In the genomic region with DNA sequence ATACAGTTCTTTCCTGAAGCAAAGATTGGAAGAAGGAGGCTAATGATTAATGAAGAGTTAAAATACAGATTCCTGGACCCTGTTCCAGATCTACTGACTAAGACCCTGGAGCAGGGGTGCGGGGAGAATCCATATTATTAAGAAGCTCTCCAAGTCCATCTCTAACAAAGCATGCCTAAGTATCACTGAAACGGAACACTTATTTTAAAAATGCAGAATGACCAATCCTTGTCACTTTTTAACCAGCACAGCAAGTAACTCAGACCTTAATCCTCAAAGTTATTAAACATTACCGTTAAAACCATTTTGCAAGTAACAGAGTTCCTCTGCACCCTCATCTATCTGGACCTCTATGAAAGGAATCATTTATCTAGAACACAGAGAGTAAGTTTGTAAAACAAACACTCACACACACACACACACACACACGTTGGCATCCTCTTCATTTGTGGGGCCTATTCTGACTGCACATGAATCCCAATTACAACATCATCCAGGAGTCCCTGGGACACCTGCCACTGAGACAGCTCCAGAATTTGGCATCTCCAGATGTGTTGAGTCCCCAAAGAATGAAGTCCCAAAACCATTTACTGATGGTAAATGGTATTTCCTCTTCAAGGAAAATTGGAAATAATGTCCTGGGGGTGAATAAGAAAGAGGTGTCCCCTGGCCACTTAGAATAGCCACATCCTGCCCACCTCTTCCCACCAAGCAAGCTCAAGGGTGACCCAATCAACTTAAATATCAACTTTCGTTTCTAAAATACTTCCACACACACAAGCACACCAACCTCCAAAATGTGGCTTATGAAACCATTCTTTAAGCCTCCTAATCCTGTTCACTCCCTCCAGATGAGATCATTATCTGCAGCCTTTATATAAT, we compare ENCODE assay signal across 1 cellular context.
TF ChIP-seq lines count a peak whose summit lies in the region.

No MANE protein-coding gene starts in this region.

TF ChIP-seq in HepG2, 621 proteins besides CTCF, POLR2A, EP300 and RAD21 (continued from another document):
- TF ChIP-seq, protein P1, sequence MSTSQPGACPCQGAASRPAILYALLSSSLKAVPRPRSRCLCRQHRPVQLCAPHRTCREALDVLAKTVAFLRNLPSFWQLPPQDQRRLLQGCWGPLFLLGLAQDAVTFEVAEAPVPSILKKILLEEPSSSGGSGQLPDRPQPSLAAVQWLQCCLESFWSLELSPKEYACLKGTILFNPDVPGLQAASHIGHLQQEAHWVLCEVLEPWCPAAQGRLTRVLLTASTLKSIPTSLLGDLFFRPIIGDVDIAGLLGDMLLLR (CRISPR knock-in tag; IDR thresholded peaks at IDR 0.05) = no peak
- no peak for TF ChIP-seq ZSCAN30 (CRISPR knock-in tag; IDR thresholded peaks at IDR 0.05)
